1 cellular context compared by ENCODE assay signal in genomic region chr9:94150890-94151660, GRCh38.
TF ChIP-seq lines count a peak whose summit lies in the region.

No MANE protein-coding gene starts in this region.

TF ChIP-seq in HepG2, 621 proteins besides CTCF, POLR2A, EP300 and RAD21 (continued from another document):
- TF ChIP-seq TBX3 (IDR thresholded peaks at IDR 0.05; ENCODE audit: borderline replicate concordance), result no peak
- TF ChIP-seq EEA1 (CRISPR knock-in tag; IDR thresholded peaks at IDR 0.05; ENCODE audit: borderline replicate concordance), result no peak
- no peak for TF ChIP-seq NCOR1 (IDR thresholded peaks at IDR 0.05; ENCODE audit: borderline replicate concordance, low read length)
- no peak for TF ChIP-seq KDM4B (CRISPR knock-in tag; IDR thresholded peaks at IDR 0.05)
- TF ChIP-seq BRF2 (CRISPR knock-in tag; IDR thresholded peaks at IDR 0.05), result no peak
- no peak for TF ChIP-seq ZNF253 (CRISPR knock-in tag; IDR thresholded peaks at IDR 0.05; ENCODE audit: borderline replicate concordance)
- TF ChIP-seq XRCC5 (optimal IDR thresholded peaks at IDR 0.05; ENCODE audit: low read length), result no peak
- no peak for TF ChIP-seq SMAD9 (CRISPR knock-in tag; IDR thresholded peaks at IDR 0.05)
- TF ChIP-seq, protein P1, sequence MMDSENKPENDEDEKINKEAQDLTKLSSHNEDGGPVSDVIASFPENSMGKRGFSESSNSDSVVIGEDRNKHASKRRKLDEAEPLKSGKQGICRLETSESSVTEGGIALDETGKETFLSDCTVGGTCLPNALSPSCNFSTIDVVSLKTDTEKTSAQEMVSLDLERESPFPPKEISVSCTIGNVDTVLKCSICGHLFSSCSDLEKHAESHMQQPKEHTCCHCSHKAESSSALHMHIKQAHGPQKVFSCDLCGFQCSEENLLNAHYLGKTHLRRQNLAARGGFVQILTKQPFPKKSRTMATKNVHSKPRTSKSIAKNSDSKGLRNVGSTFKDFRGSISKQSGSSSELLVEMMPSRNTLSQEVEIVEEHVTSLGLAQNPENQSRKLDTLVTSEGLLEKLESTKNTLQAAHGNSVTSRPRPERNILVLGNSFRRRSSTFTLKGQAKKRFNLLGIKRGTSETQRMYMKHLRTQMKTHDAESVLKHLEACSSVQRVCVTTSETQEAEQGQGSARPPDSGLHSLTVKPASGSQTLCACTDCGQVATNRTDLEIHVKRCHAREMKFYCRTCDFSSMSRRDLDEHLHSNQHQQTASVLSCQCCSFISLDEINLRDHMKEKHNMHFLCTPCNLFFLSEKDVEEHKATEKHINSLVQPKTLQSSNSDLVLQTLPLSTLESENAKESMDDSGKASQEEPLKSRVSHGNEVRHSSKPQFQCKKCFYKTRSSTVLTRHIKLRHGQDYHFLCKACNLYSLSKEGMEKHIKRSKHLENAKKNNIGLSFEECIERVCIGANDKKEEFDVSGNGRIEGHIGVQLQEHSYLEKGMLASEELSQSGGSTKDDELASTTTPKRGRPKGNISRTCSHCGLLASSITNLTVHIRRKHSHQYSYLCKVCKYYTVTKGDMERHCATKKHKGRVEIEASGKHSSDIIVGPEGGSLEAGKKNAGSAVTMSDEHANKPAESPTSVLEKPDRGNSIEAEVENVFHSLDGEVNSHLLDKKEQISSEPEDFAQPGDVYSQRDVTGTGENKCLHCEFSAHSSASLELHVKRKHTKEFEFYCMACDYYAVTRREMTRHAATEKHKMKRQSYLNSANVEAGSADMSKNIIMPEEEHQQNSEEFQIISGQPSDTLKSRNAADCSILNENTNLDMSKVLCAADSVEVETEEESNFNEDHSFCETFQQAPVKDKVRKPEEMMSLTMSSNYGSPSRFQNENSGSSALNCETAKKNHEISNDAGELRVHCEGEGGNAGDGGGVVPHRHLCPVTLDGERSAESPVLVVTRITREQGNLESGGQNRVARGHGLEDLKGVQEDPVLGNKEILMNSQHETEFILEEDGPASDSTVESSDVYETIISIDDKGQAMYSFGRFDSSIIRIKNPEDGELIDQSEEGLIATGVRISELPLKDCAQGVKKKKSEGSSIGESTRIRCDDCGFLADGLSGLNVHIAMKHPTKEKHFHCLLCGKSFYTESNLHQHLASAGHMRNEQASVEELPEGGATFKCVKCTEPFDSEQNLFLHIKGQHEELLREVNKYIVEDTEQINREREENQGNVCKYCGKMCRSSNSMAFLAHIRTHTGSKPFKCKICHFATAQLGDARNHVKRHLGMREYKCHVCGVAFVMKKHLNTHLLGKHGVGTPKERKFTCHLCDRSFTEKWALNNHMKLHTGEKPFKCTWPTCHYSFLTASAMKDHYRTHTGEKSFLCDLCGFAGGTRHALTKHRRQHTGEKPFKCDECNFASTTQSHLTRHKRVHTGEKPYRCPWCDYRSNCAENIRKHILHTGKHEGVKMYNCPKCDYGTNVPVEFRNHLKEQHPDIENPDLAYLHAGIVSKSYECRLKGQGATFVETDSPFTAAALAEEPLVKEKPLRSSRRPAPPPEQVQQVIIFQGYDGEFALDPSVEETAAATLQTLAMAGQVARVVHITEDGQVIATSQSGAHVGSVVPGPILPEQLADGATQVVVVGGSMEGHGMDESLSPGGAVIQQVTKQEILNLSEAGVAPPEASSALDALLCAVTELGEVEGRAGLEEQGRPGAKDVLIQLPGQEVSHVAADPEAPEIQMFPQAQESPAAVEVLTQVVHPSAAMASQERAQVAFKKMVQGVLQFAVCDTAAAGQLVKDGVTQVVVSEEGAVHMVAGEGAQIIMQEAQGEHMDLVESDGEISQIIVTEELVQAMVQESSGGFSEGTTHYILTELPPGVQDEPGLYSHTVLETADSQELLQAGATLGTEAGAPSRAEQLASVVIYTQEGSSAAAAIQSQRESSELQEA (CRISPR knock-in tag; IDR thresholded peaks at IDR 0.05; ENCODE audit: not compliant biosample characterization), result no peak
- TF ChIP-seq SRSF1 (optimal IDR thresholded peaks at IDR 0.05; ENCODE audit: low read depth, low read length), result no peak
- TF ChIP-seq JUN (CRISPR knock-in tag; IDR thresholded peaks at IDR 0.05), result no peak
- no peak for TF ChIP-seq NKX3-1 (CRISPR knock-in tag; IDR thresholded peaks at IDR 0.05)
